Comparison of ENCODE assay signal across 1 cellular context in the genomic region with DNA sequence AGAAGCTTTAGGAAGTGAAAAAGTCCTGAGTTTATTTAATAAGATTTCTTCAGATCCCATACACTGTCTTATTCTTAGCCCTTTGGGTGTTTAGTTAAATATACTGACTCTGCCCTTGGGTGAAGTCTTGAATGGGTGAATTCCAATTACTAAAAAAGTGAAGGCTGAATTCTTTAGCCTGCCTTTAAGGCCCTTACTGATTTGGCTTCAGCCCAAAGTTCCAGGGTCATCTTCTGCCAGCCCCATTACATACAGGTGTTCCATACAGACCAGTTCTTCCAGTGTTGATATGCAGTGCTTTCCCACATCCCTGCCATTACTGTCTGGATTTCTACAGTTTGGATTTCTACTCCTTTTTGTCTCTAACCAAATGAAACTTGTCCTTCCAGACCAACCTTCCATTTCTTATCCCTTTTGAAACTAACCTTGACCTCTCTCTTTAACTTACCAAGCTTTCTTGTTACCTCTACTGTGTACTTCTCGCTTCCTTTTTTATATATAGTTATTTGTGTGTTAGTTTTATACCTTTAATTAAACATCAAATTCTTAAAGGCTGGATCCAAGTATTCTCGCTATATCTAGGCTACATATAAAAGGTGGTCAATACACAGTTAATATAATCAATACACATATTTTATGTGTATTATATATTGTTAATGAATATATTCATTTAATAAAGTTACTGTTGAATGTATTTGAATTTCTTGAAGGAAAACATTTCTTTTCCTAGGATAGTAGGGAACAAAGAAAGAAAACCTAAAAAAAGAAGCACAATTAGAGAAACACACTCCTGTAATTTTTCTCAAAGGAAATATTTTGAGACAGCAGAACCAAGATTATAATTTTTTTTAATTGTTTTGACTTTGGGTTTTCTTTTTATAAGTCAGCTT.
TF ChIP-seq lines count a peak whose summit lies in the region.

No MANE protein-coding gene starts in this region.

TF ChIP-seq in GM23338, 12 proteins besides CTCF, POLR2A, EP300 and RAD21 (continued from another document):
- TF ChIP-seq, protein P1, sequence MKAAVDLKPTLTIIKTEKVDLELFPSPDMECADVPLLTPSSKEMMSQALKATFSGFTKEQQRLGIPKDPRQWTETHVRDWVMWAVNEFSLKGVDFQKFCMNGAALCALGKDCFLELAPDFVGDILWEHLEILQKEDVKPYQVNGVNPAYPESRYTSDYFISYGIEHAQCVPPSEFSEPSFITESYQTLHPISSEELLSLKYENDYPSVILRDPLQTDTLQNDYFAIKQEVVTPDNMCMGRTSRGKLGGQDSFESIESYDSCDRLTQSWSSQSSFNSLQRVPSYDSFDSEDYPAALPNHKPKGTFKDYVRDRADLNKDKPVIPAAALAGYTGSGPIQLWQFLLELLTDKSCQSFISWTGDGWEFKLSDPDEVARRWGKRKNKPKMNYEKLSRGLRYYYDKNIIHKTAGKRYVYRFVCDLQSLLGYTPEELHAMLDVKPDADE (IDR thresholded peaks at IDR 0.05), result no peak
- TF ChIP-seq ZNF114 (CRISPR knock-in tag; IDR thresholded peaks at IDR 0.05) (no peak), STAT1 (IDR thresholded peaks at IDR 0.05; ENCODE audit: unreplicated experiment) (no peak), EZH2phosphoT487 (IDR thresholded peaks at IDR 0.05; ENCODE audit: unreplicated experiment) (no peak), POLR2AphosphoS5 (IDR thresholded peaks at IDR 0.05; ENCODE audit: low read depth) (no peak), ZNF462 (CRISPR knock-in tag; IDR thresholded peaks at IDR 0.05) (no peak), EZH2 (IDR thresholded peaks at IDR 0.05; ENCODE audit: low read depth, unreplicated experiment) (no peak), REST (IDR thresholded peaks at IDR 0.05; ENCODE audit: unreplicated experiment) (no peak), JUNB (IDR thresholded peaks at IDR 0.05; ENCODE audit: unreplicated experiment) (no peak), CREB1 (CRISPR knock-in tag; IDR thresholded peaks at IDR 0.05; ENCODE audit: low read depth) (no peak), NANOG (IDR thresholded peaks at IDR 0.05; ENCODE audit: borderline replicate concordance) (no peak)
